14 cellular contexts compared by ENCODE assay signal in the genomic region with DNA sequence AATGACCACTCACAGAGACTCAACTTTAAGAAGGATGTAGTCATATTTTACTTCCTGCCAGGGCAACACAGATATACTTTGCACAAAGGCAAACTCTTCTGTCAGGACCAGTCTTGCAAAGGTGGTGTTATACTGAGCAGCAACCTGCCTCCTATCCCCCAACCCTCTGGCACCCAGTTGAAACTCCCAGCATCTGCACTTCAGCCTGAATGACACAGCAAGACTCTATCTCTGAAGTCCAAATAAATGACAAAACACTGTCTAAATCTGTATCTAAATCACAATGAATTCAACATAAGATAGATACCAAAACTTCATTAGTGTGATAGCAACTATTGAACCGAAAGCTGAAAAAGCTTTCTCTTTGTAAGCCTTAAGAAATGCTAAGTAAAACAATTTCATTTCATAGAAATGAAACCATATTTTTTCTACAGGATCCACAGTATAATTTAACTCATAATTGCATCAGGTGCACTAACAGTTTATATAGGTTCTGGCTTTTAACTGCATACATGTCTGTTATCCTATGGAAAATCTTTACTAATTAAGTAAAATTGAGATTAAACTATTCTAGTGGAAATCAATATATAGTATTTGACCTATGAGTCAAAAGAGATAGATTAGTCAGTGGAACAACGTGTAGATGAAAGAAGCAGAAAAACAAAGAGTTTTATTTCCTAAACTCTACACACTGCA.
DNase-seq lines count a peak whose midpoint lies in the region; ATAC-seq and TF ChIP-seq lines count a peak whose summit lies in the region.
"Had no signal": no experiment of that assay in that cellular context is flagged by ENCODE, and none has a peak within 500 bp of the region (broad histone marks: within the 10 kb centered on the region; RNA-seq: fewer than 3 reads in every experiment).

No MANE protein-coding gene starts in this region.

- no peak for TF ChIP-seq CTCF in body of pancreas (IDR thresholded peaks at IDR 0.05)

- peaks cover 63% of the 10 kb centered on the region for H3K4me1 Mint-ChIP-seq in activated T-helper 2 cell treated with anti-CD3 and anti-CD28 coated beads, Interferon-gamma antibody, Interleukin-2, Interleukin-4, amounts not matched to agents 10 μg/mL and 5 μg/mL and 100 μg/mL, durations not matched to agents 14 hours and 24 hours and 36 hours (ENCODE audit: low read depth)
- peaks cover 13% of the 10 kb centered on the region for H3K4me1 Mint-ChIP-seq in stimulated activated effector memory CD8-positive, alpha-beta T cell treated with anti-CD3 and anti-CD28 coated beads, Interleukin-12 subunit alpha, Interleukin-12 subunit beta, amount 100 ng/mL, for 72 hours

- H3K9me3 ChIP-seq in body of pancreas = no peaks in the 10 kb centered on the region
- H3K9me3 ChIP-seq: colonic mucosa, SJCRH30 had no signal

- peaks cover 36% of the 10 kb centered on the region for H3K36me3 Mint-ChIP-seq in activated T-helper 2 cell treated with anti-CD3 and anti-CD28 coated beads, Interferon-gamma antibody, Interleukin-2, Interleukin-4, amounts not matched to agents 10 μg/mL and 5 μg/mL and 100 μg/mL, durations not matched to agents 14 hours and 24 hours and 36 hours (ENCODE audit: low read depth)
- H3K36me3 Mint-ChIP-seq in stimulated activated effector memory CD8-positive, alpha-beta T cell treated with anti-CD3 and anti-CD28 coated beads, Interleukin-12 subunit alpha, Interleukin-12 subunit beta, amount 100 ng/mL, for 72 hours = no peaks in the 10 kb centered on the region

- no peaks in the 10 kb centered on the region for H3K4me1 ChIP-seq in body of pancreas
- H3K4me1 ChIP-seq: colonic mucosa, SJCRH30 had no signal

- no peaks in the 10 kb centered on the region for H3K27me3 ChIP-seq in body of pancreas
- H3K27me3 ChIP-seq: colonic mucosa, SJCRH30 had no signal

- H3K27me3 Mint-ChIP-seq in activated T-helper 2 cell treated with anti-CD3 and anti-CD28 coated beads, Interferon-gamma antibody, Interleukin-2, Interleukin-4, amounts not matched to agents 10 μg/mL and 5 μg/mL and 100 μg/mL, durations not matched to agents 14 hours and 24 hours and 36 hours (ENCODE audit: low read depth) = no peaks in the 10 kb centered on the region

- ATAC-seq in left ventricle myocardium superior (peak; percentile 19), left cardiac atrium (no peak), HG03432 (IDR thresholded peaks at IDR 0.05; ENCODE audit: unreplicated experiment) (peak; percentile 70), body of pancreas (no peak), GM21526 (IDR thresholded peaks at IDR 0.05; ENCODE audit: low FRiP score, unreplicated experiment) (no peak)
- peak; percentile 82 for ATAC-seq in stimulated activated effector memory CD8-positive, alpha-beta T cell treated with anti-CD3 and anti-CD28 coated beads, Interleukin-12 subunit alpha, Interleukin-12 subunit beta, amount 100 ng/mL, for 72 hours

- H3K4me3 ChIP-seq in body of pancreas = no peak overlapping the region
- H3K4me3 ChIP-seq: colonic mucosa, SJCRH30 had no signal

- peak overlapping the region; percentile 63 for H3K4me3 Mint-ChIP-seq in activated T-helper 2 cell treated with anti-CD3 and anti-CD28 coated beads, Interferon-gamma antibody, Interleukin-2, Interleukin-4, amounts not matched to agents 10 μg/mL and 5 μg/mL and 100 μg/mL, durations not matched to agents 14 hours and 24 hours and 36 hours (ENCODE audit: low read depth)
- H3K4me3 Mint-ChIP-seq in stimulated activated effector memory CD8-positive, alpha-beta T cell treated with anti-CD3 and anti-CD28 coated beads, Interleukin-12 subunit alpha, Interleukin-12 subunit beta, amount 100 ng/mL, for 72 hours = peak overlapping the region; percentile 48

- peaks cover 4% of the 10 kb centered on the region for H3K9me3 Mint-ChIP-seq in activated T-helper 2 cell treated with anti-CD3 and anti-CD28 coated beads, Interferon-gamma antibody, Interleukin-2, Interleukin-4, amounts not matched to agents 10 μg/mL and 5 μg/mL and 100 μg/mL, durations not matched to agents 14 hours and 24 hours and 36 hours
- no peaks in the 10 kb centered on the region for H3K9me3 Mint-ChIP-seq in stimulated activated effector memory CD8-positive, alpha-beta T cell treated with anti-CD3 and anti-CD28 coated beads, Interleukin-12 subunit alpha, Interleukin-12 subunit beta, amount 100 ng/mL, for 72 hours

- 64 to 75% methylated on average over 2 of the region's 2 CpGs for WGBS in body of pancreas, 2 donors

- no peak overlapping the region for H3K27ac ChIP-seq in body of pancreas
- H3K27ac ChIP-seq: colonic mucosa, SJCRH30 had no signal

- intact Hi-C loops in left ventricle myocardium superior (cut with micrococcal nuclease) = no loop called here
- intact Hi-C loops in left cardiac atrium (cut with DNase I) = no loop called here
- intact Hi-C loops in activated T-helper 2 cell treated with anti-CD3 and anti-CD28 coated beads, Interferon-gamma antibody, Interleukin-2, Interleukin-4, amounts not matched to agents 10 μg/mL and 5 μg/mL and 100 μg/mL, durations not matched to agents 14 hours and 24 hours and 36 hours (cut with micrococcal nuclease) = loop anchor here (1.0 to 10.0 kb wide), 4 partner anchors 8 to 1707 kb away; a partner anchor contains a TSS
- intact Hi-C loops in body of pancreas (cut with DNase I) = no loop called here

- TF ChIP-seq POLR2A in body of pancreas (IDR thresholded peaks at IDR 0.05) = no peak

- DNase-seq in left ventricle myocardium superior (no peak), left cardiac atrium (no peak), body of pancreas (no peak), SIG-M5 (lab: John Stamatoyannopoulos, UW) (no peak)
- DNase-seq in activated T-helper 2 cell treated with anti-CD3 and anti-CD28 coated beads, Interferon-gamma antibody, Interleukin-2, Interleukin-4, amounts not matched to agents 10 μg/mL and 5 μg/mL and 100 μg/mL, durations not matched to agents 14 hours and 24 hours and 36 hours (ENCODE audit: low spot score) = peak; percentile 20
- DNase-seq in stimulated activated effector memory CD8-positive, alpha-beta T cell treated with anti-CD3 and anti-CD28 coated beads, Interleukin-12 subunit alpha, Interleukin-12 subunit beta, amount 100 ng/mL, for 72 hours (ENCODE audit: low spot score in 2 of 2) = peak in 1 of 2 donors; percentile 55
- DNase-seq: colonic mucosa, DMS79 treated with DMSO at 0.1 percent for 48 hours, KG1, midbrain, posterior cingulate gyrus, SJCRH30 had no signal

- peak overlapping the region; percentile 92 for H3K27ac Mint-ChIP-seq in activated T-helper 2 cell treated with anti-CD3 and anti-CD28 coated beads, Interferon-gamma antibody, Interleukin-2, Interleukin-4, amounts not matched to agents 10 μg/mL and 5 μg/mL and 100 μg/mL, durations not matched to agents 14 hours and 24 hours and 36 hours
- peak overlapping the region; percentile 83 for H3K27ac Mint-ChIP-seq in stimulated activated effector memory CD8-positive, alpha-beta T cell treated with anti-CD3 and anti-CD28 coated beads, Interleukin-12 subunit alpha, Interleukin-12 subunit beta, amount 100 ng/mL, for 72 hours

- no peaks in the 10 kb centered on the region for H3K36me3 ChIP-seq in body of pancreas (replicated peaks in 1 of 2; ENCODE audit: insufficient read depth in 1 of 2, low read depth in 2 of 2)
- H3K36me3 ChIP-seq: colonic mucosa, SJCRH30 had no signal

Comparison
In these comparisons a context has a peak if more than half of its experiments do, and no peak if none do; other contexts are left out.
1. ATAC-seq: peak in left ventricle myocardium superior (single experiment), HG03432 (single experiment) and stimulated activated effector memory CD8-positive, alpha-beta T cell treated with anti-CD3 and anti-CD28 coated beads, Interleukin-12 subunit alpha, Interleukin-12 subunit beta, amount 100 ng/mL, for 72 hours (single experiment); none in left cardiac atrium (0 of 2), body of pancreas (single experiment) and GM21526 (single experiment).